8 cellular contexts compared by ENCODE assay signal in the genomic region with DNA sequence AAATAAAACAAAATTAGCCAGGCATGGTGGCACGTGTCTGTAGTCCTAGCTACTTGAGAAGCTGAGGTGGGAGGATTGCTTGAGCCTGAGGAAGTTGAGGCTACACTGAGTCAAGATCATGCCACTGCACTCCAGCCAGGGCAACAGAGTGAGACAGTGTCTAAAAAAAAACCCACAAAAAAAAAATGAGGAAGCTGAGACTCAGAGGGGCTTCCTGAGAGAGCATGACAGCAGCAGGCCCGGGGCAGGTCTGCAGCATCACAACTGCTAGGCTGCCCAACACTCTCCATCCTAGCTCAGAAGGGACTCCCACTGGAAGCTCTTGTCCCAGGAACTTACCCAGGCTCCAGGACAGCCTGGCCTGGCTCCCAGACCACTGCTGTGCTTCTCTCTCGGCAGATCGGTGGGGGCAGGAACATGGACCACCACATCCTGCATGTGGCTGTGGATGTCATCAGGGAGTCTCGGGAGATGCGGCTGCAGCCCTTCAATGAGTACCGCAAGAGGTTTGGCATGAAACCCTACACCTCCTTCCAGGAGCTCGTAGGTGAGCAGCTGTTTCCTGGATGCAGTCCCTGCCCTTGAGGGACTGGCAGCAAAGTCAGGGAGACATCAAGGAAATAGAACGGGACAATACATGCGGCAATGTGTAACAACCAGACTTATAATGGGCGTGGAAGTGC. TPM values are rescaled to one million over a fixed set of nuclear protein-coding genes. Genes with fewer than 3 reads are reported as not detected.
DNase-seq lines count a peak whose midpoint lies in the region; ATAC-seq and TF ChIP-seq lines count a peak whose summit lies in the region.

No MANE protein-coding gene starts in this region.

- H3K18ac ChIP-seq in mesenchymal stem cell (ENCODE audit: low read depth in 1 of 2, low read length in 2 of 2) = no peak overlapping the region

- DNase-seq in SIG-M5 treated with dmso at 0.1 percent for 504 hours (lab: John Stamatoyannopoulos, UW; ENCODE audit: unreplicated experiment) (peak; percentile 58), SIG-M5 (lab: John Stamatoyannopoulos, UW) (no peak), LHCN-M2 (ENCODE audit: low read depth) (peak; percentile 36), MCF 10A (ENCODE audit: unreplicated experiment) (peak; percentile 59), NCI-H187 treated with DMSO at 0.1 percent for 48 hours (lab: John Stamatoyannopoulos, UW) (no peak), mesenchymal stem cell (no peak), HFFc6 (no peak)
- no peak for DNase-seq in stimulated activated naive CD8-positive, alpha-beta T cell treated with anti-CD3 and anti-CD28 coated beads, Interleukin-15, Interleukin-2, amounts not matched to agents 100 U/mL and 50 U/mL, for 24 hours

- CTCF ChIA-PET in MCF 10A (lab: Yijun Ruan, JAX) = interaction anchor here (0.6 to 1.5 kb wide), 7 partner anchors 11 to 451 kb away, joined by 3 to 6 read pairs (median 3); no protein-coding TSS in a partner anchor

- no peaks in the 10 kb centered on the region for H3K79me1 ChIP-seq in mesenchymal stem cell (replicated peaks; ENCODE audit: low read length, poor library complexity, severe bottlenecking)

- no peak overlapping the region for H2AK5ac ChIP-seq in mesenchymal stem cell (ENCODE audit: low read length, severe bottlenecking)

- H2BK12ac ChIP-seq in mesenchymal stem cell (ENCODE audit: low read length in 2 of 2) = no peak overlapping the region

- H3K4me1 Mint-ChIP-seq in MCF 10A (ENCODE audit: insufficient read depth, unreplicated experiment) (peaks cover 15% of the 10 kb centered on the region), HFFc6 (ENCODE audit: low read depth) (peaks cover 52% of the 10 kb centered on the region)

- WGBS in mesenchymal stem cell = 78% methylated on average over 11 of the region's 11 CpGs

- H3K14ac ChIP-seq in mesenchymal stem cell (ENCODE audit: low read length in 2 of 2) = no peak overlapping the region

- no peak overlapping the region for H3K4me3 ChIP-seq in mesenchymal stem cell (ENCODE audit: insufficient read depth in 1 of 2, low read depth in 1 of 2, low read length in 2 of 2)

- H3K27ac ChIP-seq in mesenchymal stem cell (ENCODE audit: low read length, poor library complexity, severe bottlenecking) = no peak overlapping the region

- H4K91ac ChIP-seq in mesenchymal stem cell (ENCODE audit: low read length) = no peak overlapping the region

- H3K36me3 ChIP-seq in mesenchymal stem cell (ENCODE audit: control insufficient read depth in 1 of 2, insufficient read depth in 2 of 2, low read depth in 1 of 2, low read length in 2 of 2) = peaks cover 0 to 58% of the 10 kb centered on the region in 2 experiments

- H3K27ac Mint-ChIP-seq in MCF 10A (ENCODE audit: low read depth, unreplicated experiment) (no peak overlapping the region), HFFc6 (no peak overlapping the region; the same call in 1 of the 2 replicates)

- no peak overlapping the region for H2BK5ac ChIP-seq in mesenchymal stem cell (ENCODE audit: low read depth, low read length, poor library complexity, severe bottlenecking)

- intact Hi-C loops in MCF 10A (cut with micrococcal nuclease) = no loop called here

- H2AFZ ChIP-seq in mesenchymal stem cell (ENCODE audit: low read depth, low read length) = no peak overlapping the region

- H3K9me3 Mint-ChIP-seq in MCF 10A (ENCODE audit: unreplicated experiment) = no peaks in the 10 kb centered on the region
- no peaks in the 10 kb centered on the region for H3K9me3 Mint-ChIP-seq in HFFc6

- POLR2A ChIA-PET in MCF 10A (lab: Yijun Ruan, JAX) = interaction anchor here (0.9 kb wide), 1 partner anchor 20 kb away, joined by 3 read pairs; the partner anchor contains the start of gene PTGS1

- no peaks in the 10 kb centered on the region for H3K9me3 ChIP-seq in mesenchymal stem cell (ENCODE audit: control insufficient read depth, low read length)

- no peak overlapping the region for H3K9ac ChIP-seq in mesenchymal stem cell (ENCODE audit: low read length)

- H3K36me3 Mint-ChIP-seq in MCF 10A (ENCODE audit: insufficient read depth, unreplicated experiment) (no peaks in the 10 kb centered on the region), HFFc6 (ENCODE audit: low read depth) (peaks cover 47% of the 10 kb centered on the region)

- BruUV-seq in MCF 10A (replicated peaks; lab: Mats Ljungman, UMichigan) = no TSS peak

- H3K4me3 Mint-ChIP-seq in MCF 10A (ENCODE audit: unreplicated experiment) (no peak overlapping the region), HFFc6 (no peak overlapping the region)

- no peak overlapping the region for H3K23ac ChIP-seq in mesenchymal stem cell (ENCODE audit: low read length in 2 of 2)

- no peak overlapping the region for H3K4me2 ChIP-seq in mesenchymal stem cell (ENCODE audit: low read length, poor library complexity, severe bottlenecking)

- H3K27me3 ChIP-seq in mesenchymal stem cell (ENCODE audit: control insufficient read depth in 1 of 2, insufficient read depth in 1 of 2, low read length in 2 of 2) = no peaks in the 10 kb centered on the region

- TF ChIP-seq CTCF in MCF 10A (IDR thresholded peaks at IDR 0.05; ENCODE audit: unreplicated experiment) = no peak
- TF ChIP-seq CTCF in HFFc6 (IDR thresholded peaks at IDR 0.05) = no peak

- no peak overlapping the region for H4K8ac ChIP-seq in mesenchymal stem cell (ENCODE audit: low read length)

- H3K4ac ChIP-seq in mesenchymal stem cell (ENCODE audit: low read depth in 1 of 2, low read length in 2 of 2) = no peak overlapping the region

- H3K27me3 Mint-ChIP-seq in MCF 10A (ENCODE audit: insufficient read depth, unreplicated experiment) (no peaks in the 10 kb centered on the region), HFFc6 (ENCODE audit: insufficient read depth) (peaks cover 4% of the 10 kb centered on the region)

- H3K4me1 ChIP-seq in mesenchymal stem cell (ENCODE audit: control insufficient read depth, insufficient read depth, low read depth, low read length) = peaks cover 11% of the 10 kb centered on the region

- H2BK120ac ChIP-seq in mesenchymal stem cell (ENCODE audit: low read depth, low read length) = no peak overlapping the region

- H2BK15ac ChIP-seq in mesenchymal stem cell (ENCODE audit: low read depth, poor library complexity, severe bottlenecking) = no peak overlapping the region

- peak; percentile 58 for ATAC-seq in stimulated activated naive CD8-positive, alpha-beta T cell treated with anti-CD3 and anti-CD28 coated beads, Interleukin-15, Interleukin-2, amounts not matched to agents 100 U/mL and 50 U/mL, for 24 hours

RNA-seq across cellular contexts. Expression of gene PTGS1, which starts 19.1 kb away (rescaled TPM):
- total RNA-seq in LHCN-M2 (2014; rRNA removed) (1.7 TPM in 2 replicates), MCF 10A (2022) (0.20 and 0.70 TPM in 2 replicates)
- polyA plus RNA-seq in LHCN-M2 (2012) = 1.1 TPM
- polyA plus RNA-seq in mesenchymal stem cell (2013, experiment 1 of 2) = 2.3 TPM
- polyA plus RNA-seq in mesenchymal stem cell (2013, experiment 2 of 2) = 2.3 TPM
- total RNA-seq in HFFc6 (2021; fragmentation: NEBNext Ultra II Directional; extraction: Animal tissue kit (Norgen Biotek cat#: 25700)) = 100 to 1,000 TPM in 3 of 6 experiments, 10 to 100 TPM in 3; 33.0 to 122 (median 102) TPM

Comparison
In these comparisons a context has a peak if more than half of its experiments do, and no peak if none do; other contexts are left out.
1. DNase-seq: peak in SIG-M5 treated with dmso at 0.1 percent for 504 hours (single experiment), LHCN-M2 (single experiment) and MCF 10A (single experiment); none in SIG-M5 (single experiment), stimulated activated naive CD8-positive, alpha-beta T cell treated with anti-CD3 and anti-CD28 coated beads, Interleukin-15, Interleukin-2, amounts not matched to agents 100 U/mL and 50 U/mL, for 24 hours (single experiment), NCI-H187 treated with DMSO at 0.1 percent for 48 hours (single experiment), mesenchymal stem cell (single experiment) and HFFc6 (single experiment).
2. RNA of gene PTGS1, which starts 19.1 kb away (total RNA-seq): 33.0 to 122 TPM in HFFc6; 1.7 TPM in LHCN-M2 and 0.20 to 0.70 TPM in MCF 10A; every median in the first group is over 10 times any median in the second.